In the genomic region with DNA sequence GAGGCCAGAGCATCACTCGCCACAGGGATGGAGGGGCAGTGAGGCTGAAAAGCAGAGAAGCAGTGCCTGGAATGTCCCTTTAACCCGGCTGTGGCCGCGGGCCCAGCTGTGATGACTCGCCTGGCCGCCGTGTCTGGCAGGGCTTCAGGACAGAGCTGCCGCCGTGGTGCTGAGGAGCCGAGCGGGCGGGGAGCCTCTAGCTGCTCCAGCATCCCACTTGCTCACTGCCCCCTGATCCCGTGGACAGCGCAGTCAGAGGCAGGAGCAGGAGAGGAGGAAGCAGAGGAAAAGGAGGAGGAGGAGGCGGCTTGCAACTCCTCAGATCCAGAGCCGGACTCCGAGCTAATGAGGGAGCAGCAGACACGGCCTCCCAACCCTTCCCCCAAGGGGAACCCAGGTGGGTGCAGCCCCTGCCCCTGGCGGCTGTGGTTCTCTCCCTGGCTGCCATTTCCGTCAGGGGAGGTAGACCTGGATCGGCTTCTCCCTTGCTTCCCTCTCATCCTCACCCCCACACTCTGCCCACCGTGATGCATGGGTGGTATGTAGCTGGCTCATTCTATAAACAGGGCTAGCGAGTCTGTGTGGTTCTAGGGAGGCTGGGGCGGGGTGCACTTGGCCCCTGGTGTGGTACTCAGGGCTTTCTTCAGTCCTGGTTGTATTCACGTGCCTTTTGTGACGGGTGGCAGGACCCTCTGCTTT, we compare ENCODE assay signal across 9 cellular contexts.
DNase-seq lines count a peak whose midpoint lies in the region; ATAC-seq and TF ChIP-seq lines count a peak whose summit lies in the region.
"Had no signal": no experiment of that assay in that cellular context is flagged by ENCODE, and none has a peak within 500 bp of the region (broad histone marks: within the 10 kb centered on the region; RNA-seq: fewer than 3 reads in every experiment).

No MANE protein-coding gene starts in this region.

- H3K27ac ChIP-seq in right lobe of liver (peak overlapping the region in 1 of 3 donors; percentile 38), temporal lobe (ENCODE audit: low read depth, low read length) (peak overlapping the region; percentile 48)

- DNase-seq in LHCN-M2 (ENCODE audit: low read depth) = peak; percentile 44
- no peak for DNase-seq in effector memory CD8-positive, alpha-beta T cell
- peak; percentile 71 to 77 (median 72) for DNase-seq in right lobe of liver
- DNase-seq in NCI-H146 (lab: John Stamatoyannopoulos, UW) = no peak
- DNase-seq in NCI-H1092 (lab: John Stamatoyannopoulos, UW) = no peak
- DNase-seq: activated naive CD4-positive, alpha-beta T cell treated with anti-CD3 and anti-CD28 coated beads, Interleukin-2, amount 10 ng/mL, durations not matched to agents 7 days and 5 days had no signal

- no peak overlapping the region for H3K4me3 ChIP-seq in right lobe of liver

- H3K4me3 Mint-ChIP-seq in effector memory CD8-positive, alpha-beta T cell = no peak overlapping the region
- H3K4me3 Mint-ChIP-seq: activated naive CD4-positive, alpha-beta T cell treated with anti-CD3 and anti-CD28 coated beads, Interleukin-2, amount 10 ng/mL, durations not matched to agents 7 days and 5 days had no signal

- WGBS in right lobe of liver (ENCODE audit: insufficient coverage, low coverage, low lambda C conversion rate, missing lambda C conversion rate) = 71% methylated on average over 6 of the region's 26 CpGs

- H3K4me1 ChIP-seq in right lobe of liver = peaks cover 0 to 8% (median 0%) of the 10 kb centered on the region in 4 donors

- ATAC-seq in effector memory CD8-positive, alpha-beta T cell (replicated peaks) = no peak
- ATAC-seq in right lobe of liver (peak; percentile 62 to 84 (median 72)), HG02981 (IDR thresholded peaks at IDR 0.05; ENCODE audit: unreplicated experiment) (no peak), HG03469 (IDR thresholded peaks at IDR 0.05; ENCODE audit: unreplicated experiment) (no peak)

- no peak for TF ChIP-seq POLR2A in right lobe of liver (IDR thresholded peaks at IDR 0.05)

- H3K4me1 Mint-ChIP-seq in effector memory CD8-positive, alpha-beta T cell (ENCODE audit: low read depth in 2 of 2) = peaks cover 11 to 14% of the 10 kb centered on the region in 2 donors
- H3K4me1 Mint-ChIP-seq: activated naive CD4-positive, alpha-beta T cell treated with anti-CD3 and anti-CD28 coated beads, Interleukin-2, amount 10 ng/mL, durations not matched to agents 7 days and 5 days had no signal

- H3K36me3 ChIP-seq in right lobe of liver = peaks cover 0 to 13% (median 0%) of the 10 kb centered on the region in 4 donors

- H3K27me3 ChIP-seq in right lobe of liver = no peaks in the 10 kb centered on the region

- no peaks in the 10 kb centered on the region for H3K27me3 Mint-ChIP-seq in effector memory CD8-positive, alpha-beta T cell
- H3K27me3 Mint-ChIP-seq: activated naive CD4-positive, alpha-beta T cell treated with anti-CD3 and anti-CD28 coated beads, Interleukin-2, amount 10 ng/mL, durations not matched to agents 7 days and 5 days had no signal

- no peak for TF ChIP-seq CTCF in right lobe of liver (IDR thresholded peaks at IDR 0.05)

- no peaks in the 10 kb centered on the region for H3K9me3 ChIP-seq in right lobe of liver

- H3K27ac Mint-ChIP-seq in effector memory CD8-positive, alpha-beta T cell = peak overlapping the region; percentile 73 to 91
- H3K27ac Mint-ChIP-seq: activated naive CD4-positive, alpha-beta T cell treated with anti-CD3 and anti-CD28 coated beads, Interleukin-2, amount 10 ng/mL, durations not matched to agents 7 days and 5 days had no signal

- no peaks in the 10 kb centered on the region for H3K9me3 Mint-ChIP-seq in effector memory CD8-positive, alpha-beta T cell
- H3K9me3 Mint-ChIP-seq: activated naive CD4-positive, alpha-beta T cell treated with anti-CD3 and anti-CD28 coated beads, Interleukin-2, amount 10 ng/mL, durations not matched to agents 7 days and 5 days had no signal

- intact Hi-C loops in right lobe of liver (cut with DNase I) = loop anchor here in 1 of 2 donors (5.0 kb wide), 1 partner anchor 87 kb away; no protein-coding TSS in a partner anchor

- H3K36me3 Mint-ChIP-seq in effector memory CD8-positive, alpha-beta T cell (ENCODE audit: insufficient read depth) = peaks cover 11% of the 10 kb centered on the region

Comparison
In these comparisons a context has a peak if more than half of its experiments do, and no peak if none do; other contexts are left out.
1. DNase-seq: peak in LHCN-M2 (single experiment) and right lobe of liver (3 of 3); none in effector memory CD8-positive, alpha-beta T cell (0 of 3), NCI-H146 (single experiment) and NCI-H1092 (single experiment).
2. ATAC-seq: peak in right lobe of liver (4 of 4); none in effector memory CD8-positive, alpha-beta T cell (single experiment), HG02981 (single experiment) and HG03469 (single experiment).